ENCODE assay signal across 8 cellular contexts in genomic region chr11:123194308-123195181, GRCh38. TPM values are rescaled to one million over a fixed set of nuclear protein-coding genes. Genes with fewer than 3 reads are reported as not detected.
DNase-seq lines count a peak whose midpoint lies in the region; ATAC-seq and TF ChIP-seq lines count a peak whose summit lies in the region.

No MANE protein-coding gene starts in this region.

- no peaks in the 10 kb centered on the region for H3K27me3 ChIP-seq in BE2C
- no peaks in the 10 kb centered on the region for H3K27me3 ChIP-seq in MG63
- H3K27me3 ChIP-seq in duodenal mucosa (ENCODE audit: control insufficient read depth in 1 of 2, insufficient read depth in 2 of 2, low read length in 2 of 2) = peaks cover 4 to 12% of the 10 kb centered on the region in 2 donors
- peaks cover 39% of the 10 kb centered on the region for H3K27me3 ChIP-seq in mucosa of stomach (ENCODE audit: control insufficient read depth, insufficient read depth, low read length)

- H3K9ac ChIP-seq in duodenal mucosa (ENCODE audit: low read depth in 1 of 2, low read length in 2 of 2) = peak overlapping the region; percentile 10 to 44
- H3K9ac ChIP-seq in mucosa of stomach (ENCODE audit: low read length) = peak overlapping the region; percentile 38

- H3K27ac ChIP-seq in duodenal mucosa (ENCODE audit: low read depth, low read length) = peak overlapping the region; percentile 48

- H3K36me3 ChIP-seq in BE2C (no peaks in the 10 kb centered on the region), MG63 (peaks cover 48% of the 10 kb centered on the region), duodenal mucosa (ENCODE audit: control insufficient read depth in 1 of 2, insufficient read depth in 2 of 2, low read length in 2 of 2) (no peaks in the 10 kb centered on the region), mucosa of stomach (ENCODE audit: control insufficient read depth, insufficient read depth, low read length) (no peaks in the 10 kb centered on the region)

- DNase-seq in BE2C = peak; percentile 60
- DNase-seq in MG63 = peak; percentile 43
- no peak for DNase-seq in NCI-H2171 (lab: John Stamatoyannopoulos, UW)
- DNase-seq in SHP77 treated with DMSO at 0.1 percent for 48 hours (lab: John Stamatoyannopoulos, UW) = no peak

- ATAC-seq in HG02884 (IDR thresholded peaks at IDR 0.05; ENCODE audit: unreplicated experiment) (no peak), HG02571 (IDR thresholded peaks at IDR 0.05; ENCODE audit: unreplicated experiment) (no peak)

- no peaks in the 10 kb centered on the region for H3K9me3 ChIP-seq in BE2C
- H3K9me3 ChIP-seq in MG63 = no peaks in the 10 kb centered on the region
- no peaks in the 10 kb centered on the region for H3K9me3 ChIP-seq in duodenal mucosa (ENCODE audit: control insufficient read depth in 1 of 2, low read length in 2 of 2)
- H3K9me3 ChIP-seq in mucosa of stomach (ENCODE audit: control insufficient read depth, low read length) = no peaks in the 10 kb centered on the region

- peaks cover 6% of the 10 kb centered on the region for H3K4me1 ChIP-seq in BE2C
- peaks cover 3 to 6% of the 10 kb centered on the region in 2 donors for H3K4me1 ChIP-seq in duodenal mucosa (ENCODE audit: control insufficient read depth in 1 of 2, insufficient read depth in 2 of 2, low read length in 2 of 2)
- no peaks in the 10 kb centered on the region for H3K4me1 ChIP-seq in mucosa of stomach (ENCODE audit: control insufficient read depth, insufficient read depth, low read length)

- H3K4me3 ChIP-seq in BE2C (ENCODE audit: low read depth, low read length) (peak overlapping the region; percentile 69), MG63 (peak overlapping the region; percentile 90), duodenal mucosa (ENCODE audit: low read depth in 1 of 2, low read length in 2 of 2) (peak overlapping the region; percentile 57 to 65), mucosa of stomach (ENCODE audit: low read length) (no peak overlapping the region)

- TF ChIP-seq CTCF in BE2C (IDR thresholded peaks at IDR 0.05; ENCODE audit: low read depth, low read length) = no peak

RNA-seq across cellular contexts. Expression of gene CLMP, which starts 0.5 kb away (rescaled TPM):
- 44.4 TPM for polyA plus RNA-seq in BE2C (2012; ENCODE audit: insufficient read depth, insufficient read length, low read depth)
- total RNA-seq in MG63 (2014; rRNA removed; shearing (Covaris generic); ENCODE audit: low replicate concordance) = 78.3 and 109 TPM in 2 replicates

Comparison
In these comparisons a context has a peak if more than half of its experiments do, and no peak if none do; other contexts are left out.
1. DNase-seq: peak in BE2C (single experiment) and MG63 (single experiment); none in NCI-H2171 (single experiment) and SHP77 treated with DMSO at 0.1 percent for 48 hours (single experiment).